ENCODE assay signal across 17 cellular contexts in the genomic region with DNA sequence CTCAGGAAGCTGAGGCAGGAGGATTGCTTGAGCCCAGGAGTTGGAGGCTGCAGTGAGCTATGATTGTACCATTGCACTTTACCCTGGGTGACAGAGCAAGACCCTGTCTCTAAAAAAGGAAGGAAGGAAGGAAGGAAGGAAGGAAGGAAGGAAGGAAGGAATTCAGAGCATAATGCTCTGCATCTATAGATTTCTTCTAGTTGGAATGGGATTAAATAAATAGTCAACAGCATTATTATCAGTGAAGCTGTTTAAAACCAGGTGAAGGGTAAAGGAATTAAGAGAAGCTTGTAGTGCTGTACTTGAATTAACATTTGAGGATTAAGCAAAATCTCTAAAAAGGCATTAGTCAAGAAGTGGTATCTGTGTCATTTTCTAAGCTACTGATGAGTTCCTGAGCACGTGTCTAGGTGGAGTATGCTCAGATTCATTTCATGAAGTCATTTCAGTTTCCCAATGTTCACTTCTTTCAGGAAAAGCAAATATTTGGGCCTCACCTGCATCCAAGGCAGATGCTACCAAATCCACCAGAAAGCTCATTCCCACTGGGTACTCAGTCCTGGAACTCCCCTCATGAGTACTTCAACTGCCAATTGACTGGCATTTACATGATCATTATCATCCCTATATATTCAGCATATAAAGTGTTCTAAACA. TPM values are rescaled to one million over a fixed set of nuclear protein-coding genes. Genes with fewer than 3 reads are reported as not detected.
DNase-seq lines count a peak whose midpoint lies in the region; ATAC-seq, FAIRE-seq and TF ChIP-seq lines count a peak whose summit lies in the region.
"Had no signal": no experiment of that assay in that cellular context is flagged by ENCODE, and none has a peak within 500 bp of the region (broad histone marks: within the 10 kb centered on the region; RNA-seq: fewer than 3 reads in every experiment).

No MANE protein-coding gene starts in this region.

- no peak overlapping the region for H3K9ac ChIP-seq in BLaER1 treated with 17β-estradiol and CSF1 and Interleukin-3, amounts not matched to agents 10 nM and 100 nM
- H3K9ac ChIP-seq in keratinocyte (ENCODE audit: control insufficient read depth, extremely low read depth, insufficient read depth, low read length), result peak overlapping the region; percentile 66

- TF ChIP-seq CTCF in HL-60 (IDR thresholded peaks at IDR 0.05; ENCODE audit: insufficient read depth, low read length) (no peak), VCaP (conservative IDR thresholded peaks at IDR 0.05) (no peak), keratinocyte (optimal IDR thresholded peaks at IDR 0.05 in 1 of 3, IDR thresholded peaks at IDR 0.05 in 1 of 3, conservative IDR thresholded peaks at IDR 0.05 in 1 of 3; ENCODE audit: extremely low read depth in 1 of 3, insufficient read depth in 2 of 3, low read length in 3 of 3) (no peak), lower lobe of right lung (IDR thresholded peaks at IDR 0.05) (no peak)

- DNase-seq in HL-60 (ENCODE audit: low read depth in 1 of 2, low spot score in 1 of 2) (no peak), keratinocyte (ENCODE audit: low read depth, low spot score) (no peak), right cardiac atrium (no peak), KBM-7 (no peak), lower lobe of right lung (no peak)
- DNase-seq: EL, MV-4-11, NCI-H1436, NCI-H2029 treated with DMSO at 0.1 percent for 48 hours, OCI-M1, Right ventricle myocardium superior had no signal

- ATAC-seq in right cardiac atrium (no peak), lower lobe of right lung (no peak)
- ATAC-seq: SK-N-SH treated with all-trans-retinoic acid at 6 μM for 48 hours had no signal

- H3K9me3 ChIP-seq in BLaER1 treated with 17β-estradiol and CSF1 and Interleukin-3, amounts not matched to agents 10 nM and 100 nM (replicated peaks in 1 of 11), result no peaks in the 10 kb centered on the region
- no peaks in the 10 kb centered on the region for H3K9me3 ChIP-seq in keratinocyte (ENCODE audit: control insufficient read depth, low read depth, low read length)
- H3K9me3 ChIP-seq in right cardiac atrium (ENCODE audit: control insufficient read depth, low read length), result no peaks in the 10 kb centered on the region
- H3K9me3 ChIP-seq in lower lobe of right lung, result no peaks in the 10 kb centered on the region

- no peak overlapping the region for H3K4me3 ChIP-seq in BLaER1 treated with 17β-estradiol and CSF1 and Interleukin-3, amounts not matched to agents 10 nM and 100 nM
- H3K4me3 ChIP-seq in HL-60 (replicated peaks; ENCODE audit: insufficient read depth, low read length) (no peak overlapping the region), keratinocyte (ENCODE audit: control insufficient read depth in 2 of 3, extremely low read depth in 1 of 3, insufficient read depth in 2 of 3, low read depth in 1 of 3, low read length in 3 of 3) (no peak overlapping the region), right cardiac atrium (ENCODE audit: low read length) (no peak overlapping the region), lower lobe of right lung (no peak overlapping the region)

- peaks cover 0 to 22% (median 13%) of the 10 kb centered on the region in 10 experiments; a peak in 18 of 20 replicates for H3K4me1 ChIP-seq in BLaER1 treated with 17β-estradiol and CSF1 and Interleukin-3, amounts not matched to agents 10 nM and 100 nM
- H3K4me1 ChIP-seq in keratinocyte (ENCODE audit: control insufficient read depth, extremely low read depth, insufficient read depth, low read length) (peaks cover 55% of the 10 kb centered on the region), right cardiac atrium (ENCODE audit: control insufficient read depth, insufficient read depth, low read length) (no peaks in the 10 kb centered on the region), lower lobe of right lung (peaks cover 17% of the 10 kb centered on the region)

- H3K4me2 ChIP-seq in BLaER1 treated with 17β-estradiol and CSF1 and Interleukin-3, amounts not matched to agents 10 nM and 100 nM, result peak overlapping the region in 7 of 11 experiments; percentile 18 to 53 (median 33); a peak in 11 of 22 replicates
- peak overlapping the region; percentile 72 for H3K4me2 ChIP-seq in keratinocyte (ENCODE audit: control insufficient read depth, extremely low read depth, insufficient read depth, low read depth, low read length)

- intact Hi-C loops in right cardiac atrium (cut with DNase I), result no loop called here
- intact Hi-C loops in lower lobe of right lung (cut with DNase I), result no loop called here

- peak overlapping the region; percentile 90 for H2AFZ ChIP-seq in keratinocyte (ENCODE audit: control insufficient read depth, low read length)

- 77% methylated on average over 1 of the region's 1 CpG for WGBS in right cardiac atrium

- H3K27ac ChIP-seq in BLaER1 treated with 17β-estradiol and CSF1 and Interleukin-3, amounts not matched to agents 10 nM and 100 nM, result no peak overlapping the region
- H3K27ac ChIP-seq in HL-60 (replicated peaks), result peak overlapping the region; percentile 96; the same call in 1 of the 2 replicates
- H3K27ac ChIP-seq in VCaP, result peak overlapping the region; percentile 68
- peak overlapping the region; percentile 83 for H3K27ac ChIP-seq in keratinocyte (ENCODE audit: control insufficient read depth, insufficient read depth, low read length)
- H3K27ac ChIP-seq in right cardiac atrium (ENCODE audit: low read length), result no peak overlapping the region
- no peak overlapping the region for H3K27ac ChIP-seq in lower lobe of right lung

- H3K79me2 ChIP-seq in keratinocyte (ENCODE audit: control insufficient read depth, insufficient read depth, low read length), result no peaks in the 10 kb centered on the region

- H3K27me3 ChIP-seq in BLaER1 treated with 17β-estradiol and CSF1 and Interleukin-3, amounts not matched to agents 10 nM and 100 nM, result no peaks in the 10 kb centered on the region
- H3K27me3 ChIP-seq in HL-60 (ENCODE audit: insufficient read depth, poor library complexity, severe bottlenecking), result no peaks in the 10 kb centered on the region
- no peaks in the 10 kb centered on the region for H3K27me3 ChIP-seq in keratinocyte (ENCODE audit: control insufficient read depth, extremely low read depth, insufficient read depth, low read length)
- H3K27me3 ChIP-seq in right cardiac atrium (ENCODE audit: control insufficient read depth, insufficient read depth), result no peaks in the 10 kb centered on the region
- no peaks in the 10 kb centered on the region for H3K27me3 ChIP-seq in lower lobe of right lung (ENCODE audit: low read depth)

- in situ Hi-C loops in KBM-7 (cut with MboI; ENCODE audit: low pct_unique_long_range_greater_than_20kb, low sequenced_read_pairs), result no loop called here

- H3K36me3 ChIP-seq in BLaER1 treated with 17β-estradiol and CSF1 and Interleukin-3, amounts not matched to agents 10 nM and 100 nM, result no peaks in the 10 kb centered on the region
- no peaks in the 10 kb centered on the region for H3K36me3 ChIP-seq in keratinocyte (ENCODE audit: control insufficient read depth in 2 of 2, extremely low read depth in 1 of 2, insufficient read depth in 2 of 2, low read length in 2 of 2)
- H3K36me3 ChIP-seq in lower lobe of right lung, result no peaks in the 10 kb centered on the region

- FAIRE-seq in keratinocyte (lab: Jason Lieb, UNC), result no peak
- FAIRE-seq: H54 had no signal

- no peaks in the 10 kb centered on the region for H4K20me1 ChIP-seq in BLaER1 treated with 17β-estradiol and CSF1 and Interleukin-3, amounts not matched to agents 10 nM and 100 nM
- no peaks in the 10 kb centered on the region for H4K20me1 ChIP-seq in keratinocyte (ENCODE audit: control insufficient read depth, extremely low read depth, insufficient read depth, low read length)

- no peaks in the 10 kb centered on the region for H3K9me1 ChIP-seq in keratinocyte (ENCODE audit: control insufficient read depth, extremely low read depth, insufficient read depth, low read length)

- dilution Hi-C loops in keratinocyte (cut with MboI; ENCODE audit: extremely low pct_ligation_motif_present, low sequenced_read_pairs), result no loop called here

RNA-seq across cellular contexts. Expression of gene PDE6A, which starts 8.4 kb away (rescaled TPM):
- polyA plus RNA-seq in keratinocyte (0.03 to 0.05 TPM (median 0.03 TPM) in 3 replicates), right cardiac atrium (0.07 TPM)
- not detected for polyA plus RNA-seq in keratinocyte (2011; ENCODE audit: low read depth)
- polyA plus RNA-seq in keratinocyte (2011; cell fraction: cytosol; rRNA removed), result 0.05 TPM in 1 of 2 replicates, not detected in the other
- 0.03 and 0.05 TPM in 2 replicates for polyA plus RNA-seq in keratinocyte (2011; cell fraction: nucleus; rRNA removed)
- polyA plus RNA-seq in keratinocyte (2012; ENCODE audit: low replicate concordance), result 0.03 and 0.14 TPM in 2 replicates
- polyA minus RNA-seq in keratinocyte, result not detected in 3 replicates
- not detected for polyA minus RNA-seq in keratinocyte (2011; cell fraction: cytosol; rRNA and poly(A)+ RNA removed)
- not detected in 2 replicates for polyA minus RNA-seq in keratinocyte (2011; cell fraction: nucleus; rRNA and poly(A)+ RNA removed)
- total RNA-seq in right cardiac atrium (under 1 TPM in 2 of 4 donors, not detected in 2; 0.06 to 0.11 TPM), lower lobe of right lung (not detected)
- total RNA-seq: HT-29 had no signal
- polyA plus RNA-seq: BJ had no signal

RNA-seq across cellular contexts. Expression of gene SLC26A2, which starts 24.4 kb away (rescaled TPM):
- polyA plus RNA-seq in keratinocyte (7.3 to 10.3 TPM (median 8.0 TPM) in 3 replicates), right cardiac atrium (2.2 TPM)
- polyA plus RNA-seq in keratinocyte (2011; ENCODE audit: low read depth), result 1.5 TPM
- 1.9 and 3.7 TPM in 2 replicates for polyA plus RNA-seq in keratinocyte (2011; cell fraction: cytosol; rRNA removed)
- polyA plus RNA-seq in keratinocyte (2011; cell fraction: nucleus; rRNA removed), result 11.8 and 15.5 TPM in 2 replicates
- 1.8 and 7.1 TPM in 2 replicates for polyA plus RNA-seq in keratinocyte (2012; ENCODE audit: low replicate concordance)
- polyA minus RNA-seq in keratinocyte, result 7.9 to 33.5 TPM (median 31.6 TPM) in 3 replicates
- 7.3 TPM for polyA minus RNA-seq in keratinocyte (2011; cell fraction: cytosol; rRNA and poly(A)+ RNA removed)
- polyA minus RNA-seq in keratinocyte (2011; cell fraction: nucleus; rRNA and poly(A)+ RNA removed), result 27.9 and 40.2 TPM in 2 replicates
- total RNA-seq in right cardiac atrium (10 to 100 TPM in 1 of 4 donors, 1 to 10 TPM in 3; 5.1 to 10.4 (median 6.5) TPM), lower lobe of right lung (14.7 TPM)

Comparison
In these comparisons a context has a peak if more than half of its experiments do, and no peak if none do; other contexts are left out.
1. H3K27ac ChIP-seq: peak in HL-60 (single experiment), VCaP (single experiment) and keratinocyte (single experiment); none in BLaER1 treated with 17β-estradiol and CSF1 and Interleukin-3, amounts not matched to agents 10 nM and 100 nM (0 of 11), right cardiac atrium (single experiment) and lower lobe of right lung (single experiment).